ENCODE assay signal across 17 cellular contexts in the genomic region with DNA sequence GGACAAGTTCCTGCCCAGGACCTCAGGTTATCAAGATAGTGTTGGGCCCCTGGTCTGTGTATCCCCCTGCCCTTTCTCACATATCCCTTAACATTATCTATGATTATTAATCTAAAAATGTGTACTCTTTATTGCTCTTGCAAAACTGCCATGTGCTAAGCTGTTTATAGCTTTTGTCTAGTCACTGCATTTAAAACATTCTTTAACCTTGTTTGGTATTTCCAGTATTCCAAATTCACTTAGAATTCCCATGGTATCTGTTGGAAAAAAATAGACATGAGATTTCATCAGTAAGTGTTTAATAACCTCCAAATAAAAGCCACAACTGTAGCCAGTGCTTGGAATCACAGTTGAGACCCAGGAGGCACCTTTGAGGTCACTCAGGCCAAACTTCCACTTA. TPM values are rescaled to one million over a fixed set of nuclear protein-coding genes. Genes with fewer than 3 reads are reported as not detected.
DNase-seq lines count a peak whose midpoint lies in the region; ATAC-seq, FAIRE-seq and TF ChIP-seq lines count a peak whose summit lies in the region.
"Had no signal": no experiment of that assay in that cellular context is flagged by ENCODE, and none has a peak within 500 bp of the region (broad histone marks: within the 10 kb centered on the region; RNA-seq: fewer than 3 reads in every experiment).

No MANE protein-coding gene starts in this region.

- H3K9ac ChIP-seq in GM23248, result peak overlapping the region; percentile 51

- no peaks in the 10 kb centered on the region for H3K9me3 Mint-ChIP-seq in chondrocyte (ENCODE audit: low read depth)

- FAIRE-seq in D721Med (lab: Jason Lieb, UNC), result no peak
- FAIRE-seq: HepG2 had no signal

- no peak overlapping the region for H2AFZ ChIP-seq in GM23248

- H3K4me3 ChIP-seq in GM23248 (no peak overlapping the region), tibial artery (no peak overlapping the region)
- H3K4me3 ChIP-seq: testis had no signal

- H3K79me2 ChIP-seq in GM23248 (ENCODE audit: insufficient read depth), result 0 out of 2 replicates have a peak, but pooled peaks cover 11% of the 10 kb centered on the region

- no peaks in the 10 kb centered on the region for H3K9me2 ChIP-seq in GM23248 (ENCODE audit: insufficient read depth)

- no peaks in the 10 kb centered on the region for H3K27me3 ChIP-seq in GM23248 (replicated peaks; ENCODE audit: insufficient read depth)
- H3K27me3 ChIP-seq in tibial artery, result no peaks in the 10 kb centered on the region
- H3K27me3 ChIP-seq: testis had no signal

- H3K9me3 ChIP-seq in GM23248 (ENCODE audit: low read depth) (no peaks in the 10 kb centered on the region), tibial artery (no peaks in the 10 kb centered on the region)
- H3K9me3 ChIP-seq: testis had no signal

- peak overlapping the region; percentile 43 for H3K4me2 ChIP-seq in GM23248 (ENCODE audit: unreplicated experiment)

- no peaks in the 10 kb centered on the region for H3K36me3 ChIP-seq in GM23248 (ENCODE audit: low read depth)
- no peaks in the 10 kb centered on the region for H3K36me3 ChIP-seq in tibial artery

- H4K20me1 ChIP-seq in GM23248 (ENCODE audit: insufficient read depth), result no peaks in the 10 kb centered on the region

- H3K27ac ChIP-seq in GM23248, result peak overlapping the region; percentile 82
- H3K27ac ChIP-seq in tibial artery, result peak overlapping the region; percentile 65 to 76
- H3K27ac ChIP-seq: testis had no signal

- no peak overlapping the region for H3K4me3 Mint-ChIP-seq in chondrocyte (ENCODE audit: unreplicated experiment)
- H3K4me3 Mint-ChIP-seq: B cell had no signal

- peaks cover 69% of the 10 kb centered on the region for H3F3A ChIP-seq in GM23248 (ENCODE audit: insufficient read depth)

- no peaks in the 10 kb centered on the region for H3K27me3 Mint-ChIP-seq in chondrocyte (ENCODE audit: low read depth)
- H3K27me3 Mint-ChIP-seq: B cell had no signal

- H3K4me1 ChIP-seq in GM23248 (ENCODE audit: insufficient read depth) (peaks cover 75% of the 10 kb centered on the region), tibial artery (peaks cover 0 to 98% (median 50%) of the 10 kb centered on the region in 4 donors)
- H3K4me1 ChIP-seq: testis had no signal

- H3K4me1 Mint-ChIP-seq in chondrocyte (ENCODE audit: low read depth), result peaks cover 83% of the 10 kb centered on the region
- H3K4me1 Mint-ChIP-seq: B cell had no signal

- H3K27ac Mint-ChIP-seq in chondrocyte (ENCODE audit: unreplicated experiment), result peak overlapping the region; percentile 81
- H3K27ac Mint-ChIP-seq: B cell had no signal

- in situ Hi-C loops in GM23248 (cut with MboI), result no loop called here

- intact Hi-C loops in tibial artery (cut with DNase I; ENCODE audit: low total_unique reads), result no loop called here

- H3K36me3 Mint-ChIP-seq in chondrocyte (ENCODE audit: low read depth), result no peaks in the 10 kb centered on the region

- ATAC-seq in HG03432 (IDR thresholded peaks at IDR 0.05; ENCODE audit: unreplicated experiment) (no peak), GM19467 (IDR thresholded peaks at IDR 0.05; ENCODE audit: unreplicated experiment) (no peak)
- ATAC-seq: left lobe of liver had no signal

- no peak for TF ChIP-seq CTCF in chondrocyte (IDR thresholded peaks at IDR 0.05)
- TF ChIP-seq CTCF in tibial artery (IDR thresholded peaks at IDR 0.05), result no peak
- no peak for TF ChIP-seq CTCF in D721Med (IDR thresholded peaks at IDR 0.05; ENCODE audit: insufficient read depth, missing control alignments)

- DNase-seq in GM23248 (peak; percentile 71), chondrocyte (ENCODE audit: low spot score) (no peak), myocyte (ENCODE audit: low read depth) (peak; percentile 32), tibial artery (no peak), D721Med (ENCODE audit: insufficient read length, low spot score) (no peak)
- DNase-seq: activated CD4-positive, CD25-positive, alpha-beta regulatory T cell; activated naive CD4-positive, alpha-beta T cell treated with anti-CD3 and anti-CD28 coated beads, Interleukin-2, amount 50 U/mL, for 16 hours; activated T-cell treated with anti-CD3 and anti-CD28 coated beads, Interleukin-2, amount 50 U/mL, for 48 hours; dermis blood vessel endothelial cell; glutamatergic neuron; T-helper 9 cell; testis had no signal

RNA-seq across cellular contexts. Expression of a gene that starts 16.2 kb away (rescaled TPM):
- total RNA-seq in GM23248 (2014; rRNA removed; shearing (Covaris generic)), result 362 and 426 TPM in 2 replicates
- polyA plus RNA-seq in GM23248 (2016; fragmentation: Nextera tagmentation; extraction: Ambion mirVana), result 81.0 and 96.0 TPM in 2 replicates
- 234 to 330 TPM (median 245 TPM) in 3 replicates for total RNA-seq in chondrocyte
- total RNA-seq in myocyte, result 229 and 252 TPM in 2 replicates
- 210 TPM for polyA plus RNA-seq in myocyte (2012)

Comparison
In these comparisons a context has a peak if more than half of its experiments do, and no peak if none do; other contexts are left out.
1. DNase-seq: peak in GM23248 (single experiment) and myocyte (single experiment); none in chondrocyte (single experiment), tibial artery (0 of 2) and D721Med (single experiment).